8 cellular contexts compared by ENCODE assay signal in the genomic region with DNA sequence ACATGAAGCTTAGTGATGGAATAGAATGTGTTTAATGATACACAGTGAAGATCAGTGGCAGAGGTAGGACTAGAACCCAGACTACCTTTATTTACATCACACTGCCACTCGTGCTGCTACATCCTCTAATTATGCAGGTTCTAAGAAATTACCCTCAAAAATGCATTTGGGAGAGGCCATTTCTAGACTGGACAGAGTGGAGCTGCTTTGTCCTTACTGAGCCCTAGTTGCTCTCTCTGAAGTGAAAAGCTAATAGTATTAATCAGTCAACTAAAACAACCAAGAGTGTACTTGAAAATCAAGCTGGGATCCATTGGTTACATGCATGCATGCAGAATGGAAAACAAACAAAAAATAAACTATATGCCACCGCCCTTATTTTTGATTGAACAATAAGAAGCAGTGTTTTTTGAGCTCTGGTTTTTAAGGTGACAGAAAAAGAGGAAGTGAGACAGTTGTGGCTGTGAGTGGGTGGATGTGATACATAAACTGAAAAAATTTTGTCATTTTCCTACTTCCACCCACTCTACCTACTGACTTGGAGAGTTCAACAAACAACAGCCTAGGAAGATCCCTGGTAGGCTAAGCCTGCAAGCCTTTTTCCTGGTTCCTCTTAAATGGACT. TPM values are rescaled to one million over a fixed set of nuclear protein-coding genes. Genes with fewer than 3 reads are reported as not detected.
A peak's percentile ranks its signal among the peaks of the same experiment; 100 is the strongest.
DNase-seq lines count a peak whose midpoint lies in the region; ATAC-seq and TF ChIP-seq lines count a peak whose summit lies in the region.

No MANE protein-coding gene starts in this region.

- BruUV-seq in Calu3 (replicated peaks; lab: Mats Ljungman, UMichigan) = no TSS peak

- H3K9me3 Mint-ChIP-seq in activated CD4-positive, alpha-beta T cell treated with anti-CD3 and anti-CD28 coated beads for 36 hours (ENCODE audit: low read depth) = peaks cover 3% of the 10 kb centered on the region
- H3K9me3 Mint-ChIP-seq in stimulated activated memory B cell treated with anti-CD40 and anti-IgM and Interleukin-4, amounts not matched to agents 10 μg/mL and 1 μg/mL and 100 μg/mL, for 72 hours = peaks cover 5% of the 10 kb centered on the region
- H3K9me3 Mint-ChIP-seq in Calu3 (ENCODE audit: low read depth, unreplicated experiment) = peaks cover 2% of the 10 kb centered on the region

- peak; percentile 62 for DNase-seq in activated CD4-positive, alpha-beta T cell treated with anti-CD3 and anti-CD28 coated beads for 36 hours
- no peak for DNase-seq in activated CD4-positive, alpha-beta T cell treated with anti-CD3 and anti-CD28 coated beads, Interleukin-2, amount 50 U/mL, for 1 hour
- peak; percentile 25 to 32 for DNase-seq in activated CD4-positive, alpha-beta T cell treated with anti-CD3 and anti-CD28 coated beads for 4 hours
- DNase-seq in Calu3 = no peak
- DNase-seq in NCI-H446 (lab: John Stamatoyannopoulos, UW) = no peak
- DNase-seq in NCI-H1092 (lab: John Stamatoyannopoulos, UW) = no peak

- peaks cover 31% of the 10 kb centered on the region for H3K4me1 Mint-ChIP-seq in activated CD4-positive, alpha-beta T cell treated with anti-CD3 and anti-CD28 coated beads for 36 hours
- peaks cover 42% of the 10 kb centered on the region for H3K4me1 Mint-ChIP-seq in stimulated activated memory B cell treated with anti-CD40 and anti-IgM and Interleukin-4, amounts not matched to agents 10 μg/mL and 1 μg/mL and 100 μg/mL, for 72 hours
- H3K4me1 Mint-ChIP-seq in Calu3 (ENCODE audit: low read depth, unreplicated experiment) = no peaks in the 10 kb centered on the region

- CTCF ChIA-PET in activated CD4-positive, alpha-beta T cell treated with anti-CD3 and anti-CD28 coated beads for 36 hours (lab: Charles Lee) = interaction anchor here (1.1 to 1.4 kb wide), 4 partner anchors 16 to 450 kb away, joined by 3 to 4 read pairs (median 4); no protein-coding TSS in a partner anchor
- CTCF ChIA-PET in Calu3 (lab: Charles Lee) = no interaction called here

- POLR2A ChIA-PET in activated CD4-positive, alpha-beta T cell treated with anti-CD3 and anti-CD28 coated beads for 36 hours (lab: Charles Lee) = interaction anchor here (0.6 to 1.0 kb wide), 5 partner anchors 12 to 360 kb away, joined by 3 to 5 read pairs (median 3); no protein-coding TSS in a partner anchor

- no peaks in the 10 kb centered on the region for H3K36me3 Mint-ChIP-seq in activated CD4-positive, alpha-beta T cell treated with anti-CD3 and anti-CD28 coated beads for 36 hours (ENCODE audit: low read depth)
- H3K36me3 Mint-ChIP-seq in stimulated activated memory B cell treated with anti-CD40 and anti-IgM and Interleukin-4, amounts not matched to agents 10 μg/mL and 1 μg/mL and 100 μg/mL, for 72 hours = peaks cover 6% of the 10 kb centered on the region
- no peaks in the 10 kb centered on the region for H3K36me3 Mint-ChIP-seq in Calu3 (ENCODE audit: insufficient read depth, unreplicated experiment)

- intact Hi-C loops in activated CD4-positive, alpha-beta T cell treated with anti-CD3 and anti-CD28 coated beads for 36 hours (cut with DNase I, micrococcal nuclease) = loop anchor here (1.0 to 10.0 kb wide), 7 partner anchors 29 to 452 kb away; a partner anchor contains a TSS
- intact Hi-C loops in Calu3 (cut with micrococcal nuclease; ENCODE audit: unreplicated experiment) = no loop called here

- peak overlapping the region; percentile 99 for H3K27ac Mint-ChIP-seq in activated CD4-positive, alpha-beta T cell treated with anti-CD3 and anti-CD28 coated beads for 36 hours
- peak overlapping the region; percentile 87 for H3K27ac Mint-ChIP-seq in stimulated activated memory B cell treated with anti-CD40 and anti-IgM and Interleukin-4, amounts not matched to agents 10 μg/mL and 1 μg/mL and 100 μg/mL, for 72 hours
- H3K27ac Mint-ChIP-seq in Calu3 (ENCODE audit: unreplicated experiment) = no peak overlapping the region

- H3K27me3 Mint-ChIP-seq in activated CD4-positive, alpha-beta T cell treated with anti-CD3 and anti-CD28 coated beads for 36 hours = no peaks in the 10 kb centered on the region
- no peaks in the 10 kb centered on the region for H3K27me3 Mint-ChIP-seq in stimulated activated memory B cell treated with anti-CD40 and anti-IgM and Interleukin-4, amounts not matched to agents 10 μg/mL and 1 μg/mL and 100 μg/mL, for 72 hours
- H3K27me3 Mint-ChIP-seq in Calu3 (ENCODE audit: unreplicated experiment) = no peaks in the 10 kb centered on the region

- peak overlapping the region; percentile 66 for H3K4me3 Mint-ChIP-seq in activated CD4-positive, alpha-beta T cell treated with anti-CD3 and anti-CD28 coated beads for 36 hours
- peak overlapping the region; percentile 18 for H3K4me3 Mint-ChIP-seq in stimulated activated memory B cell treated with anti-CD40 and anti-IgM and Interleukin-4, amounts not matched to agents 10 μg/mL and 1 μg/mL and 100 μg/mL, for 72 hours
- H3K4me3 Mint-ChIP-seq in Calu3 (ENCODE audit: low read depth, unreplicated experiment) = no peak overlapping the region

- ATAC-seq in activated CD4-positive, alpha-beta T cell treated with anti-CD3 and anti-CD28 coated beads for 36 hours = peak; percentile 28
- ATAC-seq in HG03103 (IDR thresholded peaks at IDR 0.05; ENCODE audit: low read depth, unreplicated experiment) = peak; percentile 58
- ATAC-seq in stimulated activated memory B cell treated with anti-CD40 and anti-IgM and Interleukin-4, amounts not matched to agents 10 μg/mL and 1 μg/mL and 100 μg/mL, for 72 hours = peak; percentile 85

- TF ChIP-seq CTCF in Calu3 (IDR thresholded peaks at IDR 0.05; ENCODE audit: unreplicated experiment) = no peak

RNA-seq across cellular contexts. Expression of a gene that starts 6.8 kb away (rescaled TPM):
- total RNA-seq in activated CD4-positive, alpha-beta T cell treated with anti-CD3 and anti-CD28 coated beads for 36 hours = under 1 TPM in 1 of 2 experiments, not detected in 1; 0.09 TPM
- not detected in 2 replicates for total RNA-seq in Calu3 (2022)

Comparison
In these comparisons a context has a peak if more than half of its experiments do, and no peak if none do; other contexts are left out.
1. DNase-seq: peak in activated CD4-positive, alpha-beta T cell treated with anti-CD3 and anti-CD28 coated beads for 36 hours (single experiment) and activated CD4-positive, alpha-beta T cell treated with anti-CD3 and anti-CD28 coated beads for 4 hours (2 of 2); none in activated CD4-positive, alpha-beta T cell treated with anti-CD3 and anti-CD28 coated beads, Interleukin-2, amount 50 U/mL, for 1 hour (single experiment), Calu3 (single experiment), NCI-H446 (0 of 2) and NCI-H1092 (single experiment).
2. ATAC-seq: peak in every context shown above with its lines; median percentile 85 in stimulated activated memory B cell treated with anti-CD40 and anti-IgM and Interleukin-4, amounts not matched to agents 10 μg/mL and 1 μg/mL and 100 μg/mL, for 72 hours; 58 in HG03103; 28 in activated CD4-positive, alpha-beta T cell treated with anti-CD3 and anti-CD28 coated beads for 36 hours.